ENCODE assay signal across 16 cellular contexts in genomic region chr3:134017490-134017889, GRCh38. TPM values are rescaled to one million over a fixed set of nuclear protein-coding genes. Genes with fewer than 3 reads are reported as not detected.
A peak's percentile ranks its signal among the peaks of the same experiment; 100 is the strongest.
DNase-seq lines count a peak whose midpoint lies in the region; TF ChIP-seq lines count a peak whose summit lies in the region.
"Had no signal": no experiment of that assay in that cellular context is flagged by ENCODE, and none has a peak within 500 bp of the region (broad histone marks: within the 10 kb centered on the region; RNA-seq: fewer than 3 reads in every experiment).

No MANE protein-coding gene starts in this region.

- H2BK15ac ChIP-seq in H9 (ENCODE audit: low read depth, low read length): no peak overlapping the region

- no peaks in the 10 kb centered on the region for H3K79me1 ChIP-seq in H9 (ENCODE audit: insufficient read depth, low read depth, low read length, poor library complexity, severe bottlenecking)

- no peaks in the 10 kb centered on the region for H3K23me2 ChIP-seq in H9 (ENCODE audit: insufficient read length, low read depth, low read length, poor library complexity, severe bottlenecking)

- no peak overlapping the region for H2AK5ac ChIP-seq in H9 (ENCODE audit: insufficient read length, low read length)

- H3K18ac ChIP-seq in H9 (ENCODE audit: insufficient read length, low read depth, low read length): no peak overlapping the region

- H3K14ac ChIP-seq in H9 (ENCODE audit: insufficient read depth, low read length): no peak overlapping the region

- H2BK20ac ChIP-seq in H9 (ENCODE audit: low read depth, low read length, poor library complexity, severe bottlenecking): no peak overlapping the region

- H3K4me1 ChIP-seq in BLaER1 (peaks cover 20% of the 10 kb centered on the region), H9 (ENCODE audit: insufficient read depth, low read length) (no peaks in the 10 kb centered on the region)
- peaks cover 0 to 22% (median 17%) of the 10 kb centered on the region in 10 experiments; a peak in 16 of 20 replicates for H3K4me1 ChIP-seq in BLaER1 treated with 17β-estradiol and CSF1 and Interleukin-3, amounts not matched to agents 10 nM and 100 nM
- H3K4me1 ChIP-seq: BE2C had no signal

- H3K56ac ChIP-seq in H9 (ENCODE audit: insufficient read length, low read depth, low read length): no peak overlapping the region

- H3K27me3 Mint-ChIP-seq in type B pancreatic cell (no peaks in the 10 kb centered on the region), H9 (ENCODE audit: low read depth) (peaks cover 18% of the 10 kb centered on the region)

- H3K36me3 Mint-ChIP-seq in type B pancreatic cell (no peaks in the 10 kb centered on the region), H9 (ENCODE audit: insufficient read depth in 1 of 3, low read depth in 3 of 3) (no peaks in the 10 kb centered on the region)
- H3K36me3 Mint-ChIP-seq: CD14-positive monocyte; CD4-positive, alpha-beta memory T cell had no signal

- H3K4me3 ChIP-seq in BLaER1: no peak overlapping the region
- no peak overlapping the region for H3K4me3 ChIP-seq in BLaER1 treated with 17β-estradiol and CSF1 and Interleukin-3, amounts not matched to agents 10 nM and 100 nM

- H3K4me1 Mint-ChIP-seq in type B pancreatic cell (ENCODE audit: unreplicated experiment) (peaks cover 7% of the 10 kb centered on the region), H9 (peaks cover 3% of the 10 kb centered on the region in 2 experiments; a peak in 3 of 4 replicates)
- H3K4me1 Mint-ChIP-seq: CD14-positive monocyte; CD4-positive, alpha-beta memory T cell had no signal

- no peak overlapping the region for H3K4ac ChIP-seq in H9 (ENCODE audit: low read depth, low read length)

- H3K27me3 ChIP-seq in BLaER1 (no peaks in the 10 kb centered on the region), H9 (ENCODE audit: insufficient read depth, low read length) (no peaks in the 10 kb centered on the region)
- H3K27me3 ChIP-seq in BLaER1 treated with 17β-estradiol and CSF1 and Interleukin-3, amounts not matched to agents 10 nM and 100 nM: no peaks in the 10 kb centered on the region
- H3K27me3 ChIP-seq: BE2C had no signal

- no peaks in the 10 kb centered on the region for H3K79me2 ChIP-seq in H9 (ENCODE audit: insufficient read depth, low read length)

- peak; percentile 71 for DNase-seq in mesenteric fat pad (ENCODE audit: low spot score)
- peak; percentile 45 for DNase-seq in type B pancreatic cell (ENCODE audit: extremely low spot score, unreplicated experiment)
- no peak for DNase-seq in H9
- no peak for DNase-seq in HuH-7.5 (ENCODE audit: low spot score)
- DNase-seq: ACHN; BE2C; CD4-positive, alpha-beta memory T cell; DMS153; DMS79; GDM1; GOT3; H7 had no signal

- H4K20me1 ChIP-seq in BLaER1 (no peaks in the 10 kb centered on the region), H9 (ENCODE audit: control insufficient read depth, insufficient read depth, insufficient read length) (no peaks in the 10 kb centered on the region)
- H4K20me1 ChIP-seq in BLaER1 treated with 17β-estradiol and CSF1 and Interleukin-3, amounts not matched to agents 10 nM and 100 nM: no peaks in the 10 kb centered on the region

- no peak overlapping the region for H4K8ac ChIP-seq in H9 (replicated peaks; ENCODE audit: insufficient read length, low read depth, low read length)

- no peak overlapping the region for H3K23ac ChIP-seq in H9 (ENCODE audit: insufficient read length, low read depth, low read length)

- peak overlapping the region; percentile 65 for H3K4me2 ChIP-seq in BLaER1
- H3K4me2 ChIP-seq in BLaER1 treated with 17β-estradiol and CSF1 and Interleukin-3, amounts not matched to agents 10 nM and 100 nM: peak overlapping the region in 6 of 11 experiments; percentile 53 to 82 (median 74); a peak in 11 of 22 replicates
- no peak overlapping the region for H3K4me2 ChIP-seq in H9 (ENCODE audit: insufficient read depth, insufficient read length, low read length)

- no peak overlapping the region for H2AFZ ChIP-seq in H9 (ENCODE audit: low read length)

- no peak overlapping the region for H2BK120ac ChIP-seq in H9 (ENCODE audit: low read depth, low read length, poor library complexity, severe bottlenecking)

- no peak overlapping the region for H4K5ac ChIP-seq in H9 (ENCODE audit: insufficient read length, low read depth, low read length)

- H3K9ac ChIP-seq in BLaER1 (no peak overlapping the region), H9 (ENCODE audit: extremely low read depth, insufficient read length, low read length) (no peak overlapping the region)
- H3K9ac ChIP-seq in BLaER1 treated with 17β-estradiol and CSF1 and Interleukin-3, amounts not matched to agents 10 nM and 100 nM: no peak overlapping the region

- no peak overlapping the region for H2BK5ac ChIP-seq in H9 (ENCODE audit: insufficient read length, low read length)

- H3K27ac ChIP-seq in BLaER1: no peak overlapping the region
- no peak overlapping the region for H3K27ac ChIP-seq in BLaER1 treated with 17β-estradiol and CSF1 and Interleukin-3, amounts not matched to agents 10 nM and 100 nM
- no peak overlapping the region for H3K27ac ChIP-seq in H9 (ENCODE audit: insufficient read length, low read depth, low read length)

- no peak for TF ChIP-seq CTCF in type B pancreatic cell (conservative IDR thresholded peaks at IDR 0.05)
- TF ChIP-seq CTCF in H9 (conservative IDR thresholded peaks at IDR 0.05): no peak

- H3K36me3 ChIP-seq in BLaER1: no peaks in the 10 kb centered on the region
- H3K36me3 ChIP-seq in BLaER1 treated with 17β-estradiol and CSF1 and Interleukin-3, amounts not matched to agents 10 nM and 100 nM: no peaks in the 10 kb centered on the region
- H3K36me3 ChIP-seq: BE2C had no signal

- no peak overlapping the region for H3K27ac Mint-ChIP-seq in type B pancreatic cell
- H3K27ac Mint-ChIP-seq in H9: no peak overlapping the region
- H3K27ac Mint-ChIP-seq: CD14-positive monocyte; CD4-positive, alpha-beta memory T cell had no signal

- no peak overlapping the region for H2BK12ac ChIP-seq in H9 (ENCODE audit: insufficient read length, low read depth, low read length)

- H3T11ph ChIP-seq in H9 (ENCODE audit: low read length): no peak overlapping the region

- no CpG with 5 or more reads among the region's 5 CpGs for WGBS in H9 (ENCODE audit: extremely low coverage, insufficient read length, low lambda C conversion rate)

- no peak overlapping the region for H4K91ac ChIP-seq in H9 (ENCODE audit: insufficient read length, low read depth, low read length)

- no peak overlapping the region for H3K4me3 Mint-ChIP-seq in type B pancreatic cell
- no peak overlapping the region for H3K4me3 Mint-ChIP-seq in H9
- H3K4me3 Mint-ChIP-seq: CD14-positive monocyte; CD4-positive, alpha-beta memory T cell had no signal

- H3K9me3 Mint-ChIP-seq in type B pancreatic cell (no peaks in the 10 kb centered on the region), H9 (no peaks in the 10 kb centered on the region)
- H3K9me3 Mint-ChIP-seq: CD4-positive, alpha-beta memory T cell had no signal

- H3K9me3 ChIP-seq in BLaER1 (no peaks in the 10 kb centered on the region), H9 (ENCODE audit: control insufficient read depth, low read depth, low read length) (no peaks in the 10 kb centered on the region)
- no peaks in the 10 kb centered on the region for H3K9me3 ChIP-seq in BLaER1 treated with 17β-estradiol and CSF1 and Interleukin-3, amounts not matched to agents 10 nM and 100 nM (replicated peaks in 1 of 11)
- H3K9me3 ChIP-seq: BE2C had no signal

RNA-seq across cellular contexts. Expression of gene SLCO2A1, which starts 12.2 kb away (rescaled TPM):
- total RNA-seq in mesenteric fat pad (40.1 TPM), type B pancreatic cell (ENCODE audit: low replicate concordance) (3.4 and 3.8 TPM in 2 replicates), H9 (2021) (0.68 and 0.98 TPM in 2 replicates)
- total RNA-seq: CD4-positive, alpha-beta memory T cell; HepG2 had no signal

Comparison
In these comparisons a context has a peak if more than half of its experiments do, and no peak if none do; other contexts are left out.
1. DNase-seq: peak in mesenteric fat pad (single experiment) and type B pancreatic cell (single experiment); none in H9 (single experiment) and HuH-7.5 (single experiment).